Comparison of ENCODE assay signal across 15 cellular contexts in genomic region chr13:39317284-39317683, GRCh38.
DNase-seq lines count a peak whose midpoint lies in the region; ATAC-seq and TF ChIP-seq lines count a peak whose summit lies in the region.
"Had no signal": no experiment of that assay in that cellular context is flagged by ENCODE, and none has a peak within 500 bp of the region (broad histone marks: within the 10 kb centered on the region; RNA-seq: fewer than 3 reads in every experiment).

No MANE protein-coding gene starts in this region.

- H3K4me1 Mint-ChIP-seq in osteocyte (ENCODE audit: unreplicated experiment), result peaks cover 35% of the 10 kb centered on the region

- WGBS in smooth muscle cell (ENCODE audit: low lambda C conversion rate), result 80% methylated on average over 3 of the region's 3 CpGs

- H3K27ac Mint-ChIP-seq in osteocyte (ENCODE audit: unreplicated experiment), result no peak overlapping the region

- no peaks in the 10 kb centered on the region for H3K27me3 ChIP-seq in smooth muscle cell (ENCODE audit: low read depth)
- H3K27me3 ChIP-seq: body of pancreas, neutrophil had no signal

- no peaks in the 10 kb centered on the region for H3K79me2 ChIP-seq in smooth muscle cell (ENCODE audit: low read depth)

- TF ChIP-seq CTCF in mucosa of descending colon (IDR thresholded peaks at IDR 0.05) (no peak), smooth muscle cell (IDR thresholded peaks at IDR 0.05; ENCODE audit: borderline replicate concordance, insufficient read depth, poor library complexity, severe bottlenecking) (no peak), osteocyte (IDR thresholded peaks at IDR 0.05) (no peak)

- peaks cover 3% of the 10 kb centered on the region for H3K9me3 Mint-ChIP-seq in osteocyte (ENCODE audit: unreplicated experiment)

- no peak overlapping the region for H3K4me3 Mint-ChIP-seq in osteocyte (ENCODE audit: unreplicated experiment)

- intact Hi-C loops in mucosa of descending colon (cut with DNase I, micrococcal nuclease), result no loop called here

- no peaks in the 10 kb centered on the region for H4K20me1 ChIP-seq in smooth muscle cell (ENCODE audit: low read depth)

- H3K4me3 ChIP-seq in mucosa of descending colon, result no peak overlapping the region
- H3K4me3 ChIP-seq in smooth muscle cell, result no peak overlapping the region
- H3K4me3 ChIP-seq: body of pancreas had no signal

- H3K4me2 ChIP-seq in smooth muscle cell, result no peak overlapping the region

- no peak overlapping the region for H3K9ac ChIP-seq in smooth muscle cell (ENCODE audit: low read depth)

- H3K27me3 Mint-ChIP-seq in osteocyte (ENCODE audit: unreplicated experiment), result no peaks in the 10 kb centered on the region

- peak; percentile 25 for ATAC-seq in mucosa of descending colon
- ATAC-seq: body of pancreas; esophagus mucosa; stimulated activated naive CD8-positive, alpha-beta T cell treated with anti-CD3 and anti-CD28 coated beads, Interleukin-15, Interleukin-2, amounts not matched to agents 100 U/mL and 50 U/mL, for 24 hours had no signal

- no peak overlapping the region for H3K27ac ChIP-seq in smooth muscle cell (ENCODE audit: low read depth)
- H3K27ac ChIP-seq: body of pancreas, neutrophil had no signal

- H3F3A ChIP-seq in smooth muscle cell (ENCODE audit: low read depth), result no peaks in the 10 kb centered on the region

- no peaks in the 10 kb centered on the region for H3K4me1 ChIP-seq in mucosa of descending colon (ENCODE audit: low read depth)
- peaks cover 4% of the 10 kb centered on the region for H3K4me1 ChIP-seq in smooth muscle cell (ENCODE audit: low read depth)
- H3K4me1 ChIP-seq: body of pancreas had no signal

- no peaks in the 10 kb centered on the region for H3K9me3 ChIP-seq in mucosa of descending colon
- H3K9me3 ChIP-seq in smooth muscle cell (replicated peaks; ENCODE audit: low read depth), result no peaks in the 10 kb centered on the region
- H3K9me3 ChIP-seq: body of pancreas, neutrophil had no signal

- DNase-seq in RPMI7951 (ENCODE audit: low read depth) (peak; percentile 26), fibroblast of gingiva (ENCODE audit: low read depth) (peak; percentile 24), mucosa of descending colon (peak in 1 of 3 donors; percentile 12), smooth muscle cell (lab: John Stamatoyannopoulos, UW; ENCODE audit: unreplicated experiment) (no peak), osteocyte (ENCODE audit: extremely low spot score, unreplicated experiment) (no peak), T-helper 1 cell (no peak)
- DNase-seq in activated T-cell treated with anti-CD3 and anti-CD28 coated beads, Interleukin-2, amount 50 U/mL, for 1 hour, result no peak
- DNase-seq: activated CD8-positive, alpha-beta memory T cell treated with anti-CD3 and anti-CD28 coated beads, Interleukin-2, amount 50 U/mL, for 48 hours; KG1; NCI-H2171; stimulated activated CD4-positive, alpha-beta T cell treated with anti-CD3 and anti-CD28 coated beads, Interleukin-4, amount 100 ng/mL, for 1 hour; stimulated activated naive CD8-positive, alpha-beta T cell treated with anti-CD3 and anti-CD28 coated beads, Interleukin-15, Interleukin-2, amounts not matched to agents 100 U/mL and 50 U/mL, for 24 hours had no signal

- no peaks in the 10 kb centered on the region for H3K36me3 ChIP-seq in mucosa of descending colon (ENCODE audit: low read depth)
- H3K36me3 ChIP-seq in smooth muscle cell (ENCODE audit: low read depth), result no peaks in the 10 kb centered on the region
- H3K36me3 ChIP-seq: neutrophil had no signal

- H3K36me3 Mint-ChIP-seq in osteocyte (ENCODE audit: unreplicated experiment), result peaks cover 2% of the 10 kb centered on the region

- no peak overlapping the region for H2AFZ ChIP-seq in smooth muscle cell (ENCODE audit: low read depth)

Comparison
In these comparisons a context has a peak if more than half of its experiments do, and no peak if none do; other contexts are left out.
1. DNase-seq: peak in RPMI7951 (single experiment) and fibroblast of gingiva (single experiment); none in smooth muscle cell (single experiment), osteocyte (single experiment), activated T-cell treated with anti-CD3 and anti-CD28 coated beads, Interleukin-2, amount 50 U/mL, for 1 hour (single experiment) and T-helper 1 cell (0 of 5).